1 cellular context compared by ENCODE assay signal in the genomic region with DNA sequence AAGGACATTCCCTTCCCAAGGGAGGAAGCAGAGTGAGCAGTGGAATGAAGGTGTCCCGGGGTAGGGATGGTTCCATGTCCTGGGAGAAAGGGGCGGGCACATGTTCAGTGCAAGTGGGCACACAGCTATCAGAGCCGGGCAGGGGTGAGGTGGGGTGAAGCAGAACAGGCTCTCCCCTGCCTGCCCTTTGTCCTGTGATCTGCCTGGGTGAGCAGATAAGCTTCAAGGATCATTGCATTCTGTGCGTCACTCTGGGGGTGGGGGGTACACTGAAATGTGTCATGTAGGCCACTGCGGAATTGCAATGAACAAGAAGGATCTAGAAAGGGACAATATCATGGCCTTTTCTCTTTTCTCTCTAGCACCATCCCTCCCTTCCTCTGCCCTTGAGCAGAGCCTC.
A peak's percentile ranks its signal among the peaks of the same experiment; 100 is the strongest.
TF ChIP-seq lines count a peak whose summit lies in the region.

No MANE protein-coding gene starts in this region.

TF ChIP-seq in K562, 482 proteins besides CTCF, POLR2A, EP300 and RAD21 (continued from another document and continues in another):
- TF ChIP-seq POLR2B (IDR thresholded peaks at IDR 0.05; ENCODE audit: low read depth, partially characterized antibody) = no peak
- TF ChIP-seq NRF1 (conservative IDR thresholded peaks at IDR 0.05 in 1 of 2, IDR thresholded peaks at IDR 0.05 in 1 of 2) = no peak
- TF ChIP-seq SNIP1 (IDR thresholded peaks at IDR 0.05; ENCODE audit: low read depth) = no peak
- TF ChIP-seq, protein P1, sequence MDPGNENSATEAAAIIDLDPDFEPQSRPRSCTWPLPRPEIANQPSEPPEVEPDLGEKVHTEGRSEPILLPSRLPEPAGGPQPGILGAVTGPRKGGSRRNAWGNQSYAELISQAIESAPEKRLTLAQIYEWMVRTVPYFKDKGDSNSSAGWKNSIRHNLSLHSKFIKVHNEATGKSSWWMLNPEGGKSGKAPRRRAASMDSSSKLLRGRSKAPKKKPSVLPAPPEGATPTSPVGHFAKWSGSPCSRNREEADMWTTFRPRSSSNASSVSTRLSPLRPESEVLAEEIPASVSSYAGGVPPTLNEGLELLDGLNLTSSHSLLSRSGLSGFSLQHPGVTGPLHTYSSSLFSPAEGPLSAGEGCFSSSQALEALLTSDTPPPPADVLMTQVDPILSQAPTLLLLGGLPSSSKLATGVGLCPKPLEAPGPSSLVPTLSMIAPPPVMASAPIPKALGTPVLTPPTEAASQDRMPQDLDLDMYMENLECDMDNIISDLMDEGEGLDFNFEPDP (CRISPR knock-in tag; IDR thresholded peaks at IDR 0.05) = no peak
- TF ChIP-seq, protein P2, sequence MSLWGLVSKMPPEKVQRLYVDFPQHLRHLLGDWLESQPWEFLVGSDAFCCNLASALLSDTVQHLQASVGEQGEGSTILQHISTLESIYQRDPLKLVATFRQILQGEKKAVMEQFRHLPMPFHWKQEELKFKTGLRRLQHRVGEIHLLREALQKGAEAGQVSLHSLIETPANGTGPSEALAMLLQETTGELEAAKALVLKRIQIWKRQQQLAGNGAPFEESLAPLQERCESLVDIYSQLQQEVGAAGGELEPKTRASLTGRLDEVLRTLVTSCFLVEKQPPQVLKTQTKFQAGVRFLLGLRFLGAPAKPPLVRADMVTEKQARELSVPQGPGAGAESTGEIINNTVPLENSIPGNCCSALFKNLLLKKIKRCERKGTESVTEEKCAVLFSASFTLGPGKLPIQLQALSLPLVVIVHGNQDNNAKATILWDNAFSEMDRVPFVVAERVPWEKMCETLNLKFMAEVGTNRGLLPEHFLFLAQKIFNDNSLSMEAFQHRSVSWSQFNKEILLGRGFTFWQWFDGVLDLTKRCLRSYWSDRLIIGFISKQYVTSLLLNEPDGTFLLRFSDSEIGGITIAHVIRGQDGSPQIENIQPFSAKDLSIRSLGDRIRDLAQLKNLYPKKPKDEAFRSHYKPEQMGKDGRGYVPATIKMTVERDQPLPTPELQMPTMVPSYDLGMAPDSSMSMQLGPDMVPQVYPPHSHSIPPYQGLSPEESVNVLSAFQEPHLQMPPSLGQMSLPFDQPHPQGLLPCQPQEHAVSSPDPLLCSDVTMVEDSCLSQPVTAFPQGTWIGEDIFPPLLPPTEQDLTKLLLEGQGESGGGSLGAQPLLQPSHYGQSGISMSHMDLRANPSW (CRISPR knock-in tag; IDR thresholded peaks at IDR 0.05) = no peak
- no peak for TF ChIP-seq TBP (optimal IDR thresholded peaks at IDR 0.05; ENCODE audit: low read depth, low read length)
- TF ChIP-seq SRSF3 (IDR thresholded peaks at IDR 0.05; ENCODE audit: insufficient read depth, low read length) = no peak
- TF ChIP-seq GTF2A2 (tag; IDR thresholded peaks at IDR 0.05) = no peak
- TF ChIP-seq RUNX1 (IDR thresholded peaks at IDR 0.05; ENCODE audit: low read depth) = no peak
- TF ChIP-seq CSDE1 (IDR thresholded peaks at IDR 0.05) = no peak
- no peak for TF ChIP-seq CC2D1A (IDR thresholded peaks at IDR 0.05)
- no peak for TF ChIP-seq NFXL1 (CRISPR knock-in tag; IDR thresholded peaks at IDR 0.05)
- no peak for TF ChIP-seq IRF2 (CRISPR knock-in tag; IDR thresholded peaks at IDR 0.05)
- TF ChIP-seq NFATC3 (IDR thresholded peaks at IDR 0.05) = no peak
- TF ChIP-seq, protein P3, sequence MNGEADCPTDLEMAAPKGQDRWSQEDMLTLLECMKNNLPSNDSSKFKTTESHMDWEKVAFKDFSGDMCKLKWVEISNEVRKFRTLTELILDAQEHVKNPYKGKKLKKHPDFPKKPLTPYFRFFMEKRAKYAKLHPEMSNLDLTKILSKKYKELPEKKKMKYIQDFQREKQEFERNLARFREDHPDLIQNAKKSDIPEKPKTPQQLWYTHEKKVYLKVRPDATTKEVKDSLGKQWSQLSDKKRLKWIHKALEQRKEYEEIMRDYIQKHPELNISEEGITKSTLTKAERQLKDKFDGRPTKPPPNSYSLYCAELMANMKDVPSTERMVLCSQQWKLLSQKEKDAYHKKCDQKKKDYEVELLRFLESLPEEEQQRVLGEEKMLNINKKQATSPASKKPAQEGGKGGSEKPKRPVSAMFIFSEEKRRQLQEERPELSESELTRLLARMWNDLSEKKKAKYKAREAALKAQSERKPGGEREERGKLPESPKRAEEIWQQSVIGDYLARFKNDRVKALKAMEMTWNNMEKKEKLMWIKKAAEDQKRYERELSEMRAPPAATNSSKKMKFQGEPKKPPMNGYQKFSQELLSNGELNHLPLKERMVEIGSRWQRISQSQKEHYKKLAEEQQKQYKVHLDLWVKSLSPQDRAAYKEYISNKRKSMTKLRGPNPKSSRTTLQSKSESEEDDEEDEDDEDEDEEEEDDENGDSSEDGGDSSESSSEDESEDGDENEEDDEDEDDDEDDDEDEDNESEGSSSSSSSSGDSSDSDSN (IDR thresholded peaks at IDR 0.05; ENCODE audit: borderline replicate concordance in 1 of 2, low read depth in 2 of 2, low read length in 2 of 2) = no peak
- peak; percentile 35 for TF ChIP-seq ZFX (CRISPR knock-in tag; IDR thresholded peaks at IDR 0.05)
- no peak; the same call in 1 of the 2 replicates for TF ChIP-seq ATF7 (IDR thresholded peaks at IDR 0.05)
- no peak for TF ChIP-seq SMAD3 (CRISPR knock-in tag; conservative IDR thresholded peaks at IDR 0.05)
- TF ChIP-seq, protein P4, sequence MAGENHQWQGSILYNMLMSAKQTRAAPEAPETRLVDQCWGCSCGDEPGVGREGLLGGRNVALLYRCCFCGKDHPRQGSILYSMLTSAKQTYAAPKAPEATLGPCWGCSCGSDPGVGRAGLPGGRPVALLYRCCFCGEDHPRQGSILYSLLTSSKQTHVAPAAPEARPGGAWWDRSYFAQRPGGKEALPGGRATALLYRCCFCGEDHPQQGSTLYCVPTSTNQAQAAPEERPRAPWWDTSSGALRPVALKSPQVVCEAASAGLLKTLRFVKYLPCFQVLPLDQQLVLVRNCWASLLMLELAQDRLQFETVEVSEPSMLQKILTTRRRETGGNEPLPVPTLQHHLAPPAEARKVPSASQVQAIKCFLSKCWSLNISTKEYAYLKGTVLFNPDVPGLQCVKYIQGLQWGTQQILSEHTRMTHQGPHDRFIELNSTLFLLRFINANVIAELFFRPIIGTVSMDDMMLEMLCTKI (IDR thresholded peaks at IDR 0.05; ENCODE audit: partially characterized antibody) = no peak
- TF ChIP-seq WHSC1 (IDR thresholded peaks at IDR 0.05; ENCODE audit: low read length) = no peak
- TF ChIP-seq, protein P5, sequence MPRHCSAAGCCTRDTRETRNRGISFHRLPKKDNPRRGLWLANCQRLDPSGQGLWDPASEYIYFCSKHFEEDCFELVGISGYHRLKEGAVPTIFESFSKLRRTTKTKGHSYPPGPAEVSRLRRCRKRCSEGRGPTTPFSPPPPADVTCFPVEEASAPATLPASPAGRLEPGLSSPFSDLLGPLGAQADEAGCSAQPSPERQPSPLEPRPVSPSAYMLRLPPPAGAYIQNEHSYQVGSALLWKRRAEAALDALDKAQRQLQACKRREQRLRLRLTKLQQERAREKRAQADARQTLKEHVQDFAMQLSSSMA (CRISPR knock-in tag; IDR thresholded peaks at IDR 0.05) = no peak
- no peak; the same call in 1 of the 2 replicates for TF ChIP-seq ZNF57 (CRISPR knock-in tag; IDR thresholded peaks at IDR 0.05)
- TF ChIP-seq PRMT5 (CRISPR knock-in tag; IDR thresholded peaks at IDR 0.05) = no peak
- no peak for TF ChIP-seq SETDB1 (IDR thresholded peaks at IDR 0.05; ENCODE audit: low read length)
- TF ChIP-seq PCBP2 (IDR thresholded peaks at IDR 0.05; ENCODE audit: low read depth, low read length, poor library complexity, severe bottlenecking) = no peak
- no peak for TF ChIP-seq XRCC4 (IDR thresholded peaks at IDR 0.05; ENCODE audit: extremely low read depth, insufficient read depth, insufficient read length)
- no peak for TF ChIP-seq U2AF2 (optimal IDR thresholded peaks at IDR 0.05; ENCODE audit: low read depth, low read length)
- no peak for TF ChIP-seq RBM14 (IDR thresholded peaks at IDR 0.05; ENCODE audit: borderline replicate concordance, insufficient read depth, low read depth, low read length)
- no peak for TF ChIP-seq ZNF239 (CRISPR knock-in tag; IDR thresholded peaks at IDR 0.05)
- no peak for TF ChIP-seq NR2F6 (CRISPR knock-in tag; IDR thresholded peaks at IDR 0.05)
- TF ChIP-seq RBM39 (optimal IDR thresholded peaks at IDR 0.05; ENCODE audit: low read depth, low read length) = no peak
- TF ChIP-seq KLF6 (CRISPR knock-in tag; IDR thresholded peaks at IDR 0.05; ENCODE audit: borderline replicate concordance) = no peak
- TF ChIP-seq SMARCE1 (IDR thresholded peaks at IDR 0.05) = peak; percentile 88
- no peak for TF ChIP-seq ZSCAN32 (CRISPR knock-in tag; IDR thresholded peaks at IDR 0.05)
- TF ChIP-seq NCOR1 (IDR thresholded peaks at IDR 0.05) = peak; percentile 85
- TF ChIP-seq YY1 (IDR thresholded peaks at IDR 0.05; ENCODE audit: borderline replicate concordance in 1 of 3, control insufficient read depth in 1 of 3, extremely low read depth in 1 of 3, insufficient read depth in 3 of 3, insufficient read length in 1 of 3, insufficient replicate concordance in 2 of 3, low read depth in 1 of 3, low read length in 2 of 3) = no peak
- TF ChIP-seq THRAP3 (IDR thresholded peaks at IDR 0.05; ENCODE audit: borderline replicate concordance) = no peak
- TF ChIP-seq RBM34 (IDR thresholded peaks at IDR 0.05; ENCODE audit: borderline replicate concordance, insufficient read depth, low read length) = no peak
- TF ChIP-seq RBBP5 (IDR thresholded peaks at IDR 0.05; ENCODE audit: borderline replicate concordance, insufficient read depth, low read length, poor library complexity, severe bottlenecking) = peak; percentile 22
- TF ChIP-seq COPS2 (conservative IDR thresholded peaks at IDR 0.05) = no peak
- TF ChIP-seq GTF2F1 (IDR thresholded peaks at IDR 0.05; ENCODE audit: low read depth, low read length) = no peak
- TF ChIP-seq, protein P6, sequence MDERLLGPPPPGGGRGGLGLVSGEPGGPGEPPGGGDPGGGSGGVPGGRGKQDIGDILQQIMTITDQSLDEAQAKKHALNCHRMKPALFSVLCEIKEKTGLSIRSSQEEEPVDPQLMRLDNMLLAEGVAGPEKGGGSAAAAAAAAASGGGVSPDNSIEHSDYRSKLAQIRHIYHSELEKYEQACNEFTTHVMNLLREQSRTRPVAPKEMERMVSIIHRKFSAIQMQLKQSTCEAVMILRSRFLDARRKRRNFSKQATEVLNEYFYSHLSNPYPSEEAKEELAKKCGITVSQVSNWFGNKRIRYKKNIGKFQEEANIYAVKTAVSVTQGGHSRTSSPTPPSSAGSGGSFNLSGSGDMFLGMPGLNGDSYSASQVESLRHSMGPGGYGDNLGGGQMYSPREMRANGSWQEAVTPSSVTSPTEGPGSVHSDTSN (CRISPR knock-in tag; IDR thresholded peaks at IDR 0.05; ENCODE audit: low read depth) = no peak
- TF ChIP-seq, protein P6 (tag; conservative IDR thresholded peaks at IDR 0.05; ENCODE audit: low read depth) = no peak
- TF ChIP-seq BDP1 (IDR thresholded peaks at IDR 0.05; ENCODE audit: insufficient read depth, insufficient read length) = no peak
- TF ChIP-seq LEF1 (IDR thresholded peaks at IDR 0.05) = no peak
- no peak for TF ChIP-seq PML (IDR thresholded peaks at IDR 0.05; ENCODE audit: low read length)
- TF ChIP-seq, protein P7, sequence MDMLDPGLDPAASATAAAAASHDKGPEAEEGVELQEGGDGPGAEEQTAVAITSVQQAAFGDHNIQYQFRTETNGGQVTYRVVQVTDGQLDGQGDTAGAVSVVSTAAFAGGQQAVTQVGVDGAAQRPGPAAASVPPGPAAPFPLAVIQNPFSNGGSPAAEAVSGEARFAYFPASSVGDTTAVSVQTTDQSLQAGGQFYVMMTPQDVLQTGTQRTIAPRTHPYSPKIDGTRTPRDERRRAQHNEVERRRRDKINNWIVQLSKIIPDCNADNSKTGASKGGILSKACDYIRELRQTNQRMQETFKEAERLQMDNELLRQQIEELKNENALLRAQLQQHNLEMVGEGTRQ (CRISPR knock-in tag; IDR thresholded peaks at IDR 0.05) = no peak
- no peak for TF ChIP-seq DACH1 (IDR thresholded peaks at IDR 0.05; ENCODE audit: partially characterized antibody)
- no peak for TF ChIP-seq ZNF23 (CRISPR knock-in tag; IDR thresholded peaks at IDR 0.05)
- no peak for TF ChIP-seq ZNF589 (CRISPR knock-in tag; IDR thresholded peaks at IDR 0.05; ENCODE audit: low read depth)
- no peak for TF ChIP-seq ZNF444 (CRISPR knock-in tag; IDR thresholded peaks at IDR 0.05)
- no peak for TF ChIP-seq POLR2G (IDR thresholded peaks at IDR 0.05; ENCODE audit: low read depth, low read length)
- no peak for TF ChIP-seq ZNF212 (CRISPR knock-in tag; IDR thresholded peaks at IDR 0.05)
- TF ChIP-seq, protein P8, sequence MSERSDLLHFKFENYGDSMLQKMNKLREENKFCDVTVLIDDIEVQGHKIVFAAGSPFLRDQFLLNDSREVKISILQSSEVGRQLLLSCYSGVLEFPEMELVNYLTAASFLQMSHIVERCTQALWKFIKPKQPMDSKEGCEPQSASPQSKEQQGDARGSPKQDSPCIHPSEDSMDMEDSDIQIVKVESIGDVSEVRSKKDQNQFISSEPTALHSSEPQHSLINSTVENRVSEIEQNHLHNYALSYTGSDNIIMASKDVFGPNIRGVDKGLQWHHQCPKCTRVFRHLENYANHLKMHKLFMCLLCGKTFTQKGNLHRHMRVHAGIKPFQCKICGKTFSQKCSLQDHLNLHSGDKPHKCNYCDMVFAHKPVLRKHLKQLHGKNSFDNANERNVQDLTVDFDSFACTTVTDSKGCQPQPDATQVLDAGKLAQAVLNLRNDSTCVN (CRISPR knock-in tag; IDR thresholded peaks at IDR 0.05) = no peak
